29 cellular contexts compared by ENCODE assay signal in the genomic region with DNA sequence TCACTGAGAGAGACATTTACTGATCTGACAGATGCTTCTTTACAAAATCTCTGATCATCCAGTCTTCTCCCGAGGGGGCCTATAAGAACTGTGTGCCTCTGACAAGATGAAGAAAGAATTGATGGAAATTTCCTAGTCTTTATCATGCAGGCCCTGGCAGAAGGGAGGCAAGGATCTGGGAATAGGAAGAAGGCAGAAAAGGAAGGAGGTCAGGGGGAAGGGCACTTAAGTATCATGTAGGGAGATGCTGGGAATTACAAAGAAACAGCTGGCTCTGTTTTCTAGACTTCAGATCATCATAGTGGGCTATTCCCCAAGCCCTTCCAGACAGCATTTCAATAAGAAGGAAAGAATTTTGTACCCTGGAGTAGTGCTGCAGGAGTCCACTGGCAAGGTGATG.
A peak's percentile ranks its signal among the peaks of the same experiment; 100 is the strongest.
DNase-seq lines count a peak whose midpoint lies in the region; ATAC-seq, FAIRE-seq and TF ChIP-seq lines count a peak whose summit lies in the region.
"Had no signal": no experiment of that assay in that cellular context is flagged by ENCODE, and none has a peak within 500 bp of the region (broad histone marks: within the 10 kb centered on the region; RNA-seq: fewer than 3 reads in every experiment).

No MANE protein-coding gene starts in this region.

- no peak for ATAC-seq in GM19023 (IDR thresholded peaks at IDR 0.05; ENCODE audit: unreplicated experiment)
- ATAC-seq in GM21360 (IDR thresholded peaks at IDR 0.05; ENCODE audit: unreplicated experiment), result no peak
- ATAC-seq in HG03469 (IDR thresholded peaks at IDR 0.05; ENCODE audit: unreplicated experiment), result no peak
- no peak for ATAC-seq in activated T-helper 17 cell treated with anti-CD3 and anti-CD28 coated beads, Interleukin-2, amount 50 U/mL, for 72 hours (replicated peaks)
- ATAC-seq: GM12878 had no signal

- no peak overlapping the region for H3K18ac ChIP-seq in H1 (ENCODE audit: extremely low read depth, low read length)

- DNase-seq in H7 (peak; percentile 12), H1 (ENCODE audit: low read depth in 1 of 2, low spot score in 2 of 2) (no peak)
- DNase-seq: 8988T; ACHN; BE2C; C1 segment of cervical spinal cord; CD4-positive, alpha-beta memory T cell; CD4-positive, CD25-positive, alpha-beta regulatory T cell; CD8-positive, alpha-beta memory T cell; COR-L47; DMS 273 treated with DMSO at 0.1 percent for 48 hours; DMS153; DMS53; DMS79; DND-41; EL; GDM1 had no signal

- POLR2A ChIA-PET in H1 (lab: Charles Lee; ENCODE audit: partially characterized antibody), result interaction anchor here (0.8 to 1.4 kb wide), 2 partner anchors 11 to 13 kb away, joined by 3 read pairs; no protein-coding TSS in a partner anchor

- H3K9ac ChIP-seq in H1 (replicated peaks in 1 of 4; ENCODE audit: extremely low read depth in 1 of 4, low read depth in 3 of 4, low read length in 3 of 4), result no peak overlapping the region
- H3K9ac ChIP-seq in iPS-20b (ENCODE audit: low read depth, low read length), result no peak overlapping the region; the same call in 1 of the 2 replicates
- peak overlapping the region; percentile 22 for H3K9ac ChIP-seq in neural cell (ENCODE audit: low read length)
- H3K9ac ChIP-seq: BLaER1 had no signal

- TF ChIP-seq EP300 in H1 (IDR thresholded peaks at IDR 0.05; ENCODE audit: borderline replicate concordance in 1 of 2, low read depth in 2 of 2, low read length in 2 of 2) (no peak), neural cell (conservative IDR thresholded peaks at IDR 0.05; ENCODE audit: poor library complexity, severe bottlenecking) (peak; percentile 68)

- H3K4me1 ChIP-seq in H1 (replicated peaks in 1 of 4; ENCODE audit: control insufficient read depth in 3 of 4, insufficient read depth in 4 of 4, low read length in 3 of 4) (peaks cover 0 to 16% (median 7%) of the 10 kb centered on the region in 4 experiments; a peak in 5 of 7 replicates), iPS-20b (ENCODE audit: insufficient read depth, low read length) (peaks cover 14% of the 10 kb centered on the region; the same call in 1 of the 2 replicates)
- H3K4me1 ChIP-seq: BE2C, BLaER1 had no signal

- no peak overlapping the region for H2BK15ac ChIP-seq in H1 (ENCODE audit: low read length)

- H3K79me1 ChIP-seq in H1 (ENCODE audit: low read depth, low read length), result no peaks in the 10 kb centered on the region

- H3K79me2 ChIP-seq in H1 (ENCODE audit: control insufficient read depth in 1 of 2, insufficient read depth in 2 of 2, low read length in 2 of 2) (no peaks in the 10 kb centered on the region), neural cell (replicated peaks; ENCODE audit: insufficient read depth, low read length) (no peaks in the 10 kb centered on the region)

- no peak overlapping the region for H3K4me2 ChIP-seq in H1 (ENCODE audit: insufficient read depth in 1 of 2, low read depth in 2 of 2, low read length in 2 of 2)
- no peak overlapping the region for H3K4me2 ChIP-seq in neural cell (ENCODE audit: low read length)
- H3K4me2 ChIP-seq: BLaER1 had no signal

- TF ChIP-seq CTCF in H1 (IDR thresholded peaks at IDR 0.05; ENCODE audit: control extremely low read depth in 1 of 3, insufficient read depth in 1 of 3, low read depth in 1 of 3, low read length in 3 of 3) (no peak), neural cell (IDR thresholded peaks at IDR 0.05; ENCODE audit: poor library complexity, severe bottlenecking) (no peak)

- H3K27ac ChIP-seq in H1 (ENCODE audit: low read depth, low read length), result 0 out of 2 replicates have a peak overlapping the region, but pooled peaks have one; percentile 2
- no peak overlapping the region for H3K27ac ChIP-seq in iPS-20b (ENCODE audit: low read length)
- peak overlapping the region; percentile 74 for H3K27ac ChIP-seq in neural cell (ENCODE audit: low read length)
- H3K27ac ChIP-seq: BLaER1 had no signal

- peaks cover 4% of the 10 kb centered on the region for H3K27me3 Mint-ChIP-seq in activated T-helper 17 cell treated with anti-CD3 and anti-CD28 coated beads, Interleukin-2, amount 50 U/mL, for 72 hours

- no peaks in the 10 kb centered on the region for H3K27me3 ChIP-seq in H7 (ENCODE audit: control insufficient read depth, insufficient read depth, low read length)
- H3K27me3 ChIP-seq in H1 (replicated peaks in 1 of 4; ENCODE audit: control insufficient read depth in 3 of 4, extremely low read depth in 1 of 4, insufficient read depth in 3 of 4, low read length in 3 of 4), result no peaks in the 10 kb centered on the region
- H3K27me3 ChIP-seq in iPS-20b (ENCODE audit: insufficient read depth, low read length), result no peaks in the 10 kb centered on the region
- no peaks in the 10 kb centered on the region for H3K27me3 ChIP-seq in neural cell (ENCODE audit: insufficient read depth, low read depth, low read length)
- H3K27me3 ChIP-seq: BLaER1 had no signal

- H3K56ac ChIP-seq in H1 (replicated peaks; ENCODE audit: insufficient read length, low read depth, low read length), result no peak overlapping the region

- no peak overlapping the region for H4K8ac ChIP-seq in H1 (ENCODE audit: extremely low read depth, insufficient read depth, low read length)

- no peaks in the 10 kb centered on the region for H3F3A ChIP-seq in neural cell (ENCODE audit: insufficient read depth, low read length, poor library complexity, severe bottlenecking)

- no peak overlapping the region for H4K5ac ChIP-seq in H1 (ENCODE audit: insufficient read length, low read depth, low read length)

- peaks cover 3% of the 10 kb centered on the region for H3K9me3 Mint-ChIP-seq in activated T-helper 17 cell treated with anti-CD3 and anti-CD28 coated beads, Interleukin-2, amount 50 U/mL, for 72 hours

- no peak overlapping the region for H4K91ac ChIP-seq in H1 (replicated peaks; ENCODE audit: insufficient read length, low read length)

- CTCF ChIA-PET in H1 (lab: Charles Lee; ENCODE audit: partially characterized antibody), result interaction anchor here (1.5 kb wide), 1 partner anchor 151 kb away, joined by 3 read pairs; no protein-coding TSS in a partner anchor

- H3K9me3 ChIP-seq in H1 (ENCODE audit: insufficient read depth in 2 of 2, low read depth in 1 of 2, low read length in 1 of 2) (no peaks in the 10 kb centered on the region; a peak in 1 of 4 replicates), iPS-20b (ENCODE audit: insufficient read depth, low read depth, low read length) (peaks cover 3% of the 10 kb centered on the region), neural cell (ENCODE audit: low read length) (no peaks in the 10 kb centered on the region)
- H3K9me3 ChIP-seq: BE2C had no signal

- TF ChIP-seq POLR2A in H1 (IDR thresholded peaks at IDR 0.05; ENCODE audit: control extremely low read depth in 1 of 2, low read depth in 2 of 2, low read length in 2 of 2), result no peak

- no peak overlapping the region for H3K4me3 ChIP-seq in H7 (ENCODE audit: insufficient read depth, low read depth, low read length)
- H3K4me3 ChIP-seq in H1 (ENCODE audit: extremely low read depth in 1 of 4, insufficient read depth in 2 of 4, low read depth in 3 of 4, low read length in 4 of 4), result no peak overlapping the region
- H3K4me3 ChIP-seq in iPS-20b (ENCODE audit: low read length), result peak overlapping the region; percentile 26; the same call in 1 of the 2 replicates
- H3K4me3 ChIP-seq in neural cell (ENCODE audit: low read length), result peak overlapping the region; percentile 12
- H3K4me3 ChIP-seq: BLaER1, GM12878 had no signal

- no peak overlapping the region for H3K4me3 Mint-ChIP-seq in activated T-helper 17 cell treated with anti-CD3 and anti-CD28 coated beads, Interleukin-2, amount 50 U/mL, for 72 hours
- H3K4me3 Mint-ChIP-seq: CD14-positive monocyte; CD4-positive, alpha-beta memory T cell; CD4-positive, CD25-positive, alpha-beta regulatory T cell; CD8-positive, alpha-beta memory T cell had no signal

- no peak overlapping the region for H2BK12ac ChIP-seq in H1 (ENCODE audit: low read depth, low read length)

- no peak overlapping the region for H2BK120ac ChIP-seq in H1 (replicated peaks; ENCODE audit: low read depth, low read length)

- 63% methylated on average over 1 of the region's 1 CpG; no CpG with 5 or more reads in 1 of the 2 experiments for WGBS in H1 (ENCODE audit: extremely low coverage in 1 of 2, insufficient coverage in 1 of 2, insufficient read length in 1 of 2, insufficient replicate concordance in 2 of 2, low coverage in 1 of 2, low lambda C conversion rate in 2 of 2, missing lambda C conversion rate in 1 of 2), 2 experiments

- FAIRE-seq in H1 (lab: Jason Lieb, UNC), result no peak
- FAIRE-seq: A204.1, GM12878, GM12892, GM18507 had no signal

- no peaks in the 10 kb centered on the region for H3K36me3 Mint-ChIP-seq in activated T-helper 17 cell treated with anti-CD3 and anti-CD28 coated beads, Interleukin-2, amount 50 U/mL, for 72 hours (ENCODE audit: low read depth)
- H3K36me3 Mint-ChIP-seq: CD14-positive monocyte; CD4-positive, alpha-beta memory T cell; CD4-positive, CD25-positive, alpha-beta regulatory T cell; CD8-positive, alpha-beta memory T cell had no signal

- no peaks in the 10 kb centered on the region for H3K9me2 ChIP-seq in neural cell (ENCODE audit: insufficient read depth, low read length)

- H2AK5ac ChIP-seq in H1 (ENCODE audit: low read depth, low read length), result no peak overlapping the region

- H2BK5ac ChIP-seq in H1 (ENCODE audit: low read depth, low read length), result no peak overlapping the region

- H4K20me1 ChIP-seq in H1 (replicated peaks in 1 of 2; ENCODE audit: control insufficient read depth in 1 of 2, insufficient read depth in 2 of 2, low read length in 2 of 2) (no peaks in the 10 kb centered on the region), neural cell (ENCODE audit: insufficient read depth) (no peaks in the 10 kb centered on the region)
- H4K20me1 ChIP-seq: BLaER1 had no signal

- no peak overlapping the region for H3K27ac Mint-ChIP-seq in activated T-helper 17 cell treated with anti-CD3 and anti-CD28 coated beads, Interleukin-2, amount 50 U/mL, for 72 hours
- H3K27ac Mint-ChIP-seq: CD14-positive monocyte; CD4-positive, alpha-beta memory T cell; CD8-positive, alpha-beta memory T cell had no signal

- no peaks in the 10 kb centered on the region for H3K4me1 Mint-ChIP-seq in activated T-helper 17 cell treated with anti-CD3 and anti-CD28 coated beads, Interleukin-2, amount 50 U/mL, for 72 hours
- H3K4me1 Mint-ChIP-seq: CD14-positive monocyte; CD4-positive, alpha-beta memory T cell; CD4-positive, CD25-positive, alpha-beta regulatory T cell; CD8-positive, alpha-beta memory T cell had no signal

- H2AFZ ChIP-seq in H1 (ENCODE audit: low read length) (no peak overlapping the region), neural cell (ENCODE audit: low read depth, low read length) (no peak overlapping the region)

- TF ChIP-seq RAD21 in H1 (IDR thresholded peaks at IDR 0.05 in 1 of 2, conservative IDR thresholded peaks at IDR 0.05 in 1 of 2; ENCODE audit: low read depth in 2 of 2, low read length in 2 of 2), result no peak
- TF ChIP-seq RAD21 in neural cell (conservative IDR thresholded peaks at IDR 0.05), result peak; percentile 25

- no peak overlapping the region for H3K4ac ChIP-seq in H1 (replicated peaks; ENCODE audit: insufficient read length, low read depth, low read length)

- H3K14ac ChIP-seq in H1 (ENCODE audit: insufficient read length), result no peak overlapping the region

- no peaks in the 10 kb centered on the region for H3K36me3 ChIP-seq in H7 (replicated peaks; ENCODE audit: control insufficient read depth, insufficient read depth, low read length)
- no peaks in the 10 kb centered on the region; a peak in 1 of 8 replicates for H3K36me3 ChIP-seq in H1 (ENCODE audit: control insufficient read depth in 2 of 4, insufficient read depth in 4 of 4, low read length in 3 of 4)
- H3K36me3 ChIP-seq in iPS-20b (ENCODE audit: insufficient read depth, low read depth, low read length), result no peaks in the 10 kb centered on the region
- no peaks in the 10 kb centered on the region for H3K36me3 ChIP-seq in neural cell (ENCODE audit: insufficient read depth, low read length)
- H3K36me3 ChIP-seq: BE2C, BLaER1 had no signal

- H2BK20ac ChIP-seq in H1 (ENCODE audit: low read length), result no peak overlapping the region

- no peak overlapping the region for H3K23ac ChIP-seq in H1 (ENCODE audit: insufficient read length)

- no peaks in the 10 kb centered on the region; the same call in 1 of the 2 replicates for H3K23me2 ChIP-seq in H1 (ENCODE audit: low read depth, low read length)

Comparison
In these comparisons a context has a peak if more than half of its experiments do, and no peak if none do; other contexts are left out.
1. H3K4me3 ChIP-seq: peak in iPS-20b (single experiment) and neural cell (single experiment); none in H7 (single experiment) and H1 (0 of 4).